In the genomic region with DNA sequence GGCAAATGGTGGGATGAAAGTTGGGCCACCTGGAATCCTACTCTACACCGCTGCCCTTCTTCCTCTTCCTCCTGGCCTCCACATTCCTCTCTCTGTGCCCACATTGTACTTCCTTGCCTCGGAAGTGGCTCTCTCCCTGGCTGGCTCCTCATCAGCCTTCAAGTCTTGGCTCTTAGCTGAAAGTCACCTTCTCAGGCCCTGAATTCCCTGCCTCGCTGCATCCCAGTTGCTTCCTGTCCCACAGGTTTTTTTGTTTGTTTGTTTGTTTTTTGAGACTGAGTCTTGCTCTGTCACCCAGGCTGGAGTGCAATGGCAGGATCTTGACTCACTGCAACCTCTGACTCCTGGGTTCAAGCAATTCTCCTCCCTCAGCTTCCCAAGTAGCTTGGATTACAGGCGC, we compare ENCODE assay signal across 31 cellular contexts. TPM values are rescaled to one million over a fixed set of nuclear protein-coding genes. Genes with fewer than 3 reads are reported as not detected.
A peak's percentile ranks its signal among the peaks of the same experiment; 100 is the strongest.
DNase-seq lines count a peak whose midpoint lies in the region; ATAC-seq and TF ChIP-seq lines count a peak whose summit lies in the region.
"Had no signal": no experiment of that assay in that cellular context is flagged by ENCODE, and none has a peak within 500 bp of the region (broad histone marks: within the 10 kb centered on the region; RNA-seq: fewer than 3 reads in every experiment).

No MANE protein-coding gene starts in this region.

- H3K4me3 ChIP-seq in PC-9 (no peak overlapping the region), OCI-LY7 (ENCODE audit: low read depth, low read length, poor library complexity, severe bottlenecking) (no peak overlapping the region)
- H3K4me3 ChIP-seq: GM12878, HAP-1, smooth muscle cell, thoracic aorta, uterus had no signal

- H3K4me3 Mint-ChIP-seq in activated CD4-positive, alpha-beta memory T cell treated with anti-CD3 and anti-CD28 coated beads, Interleukin-2, amount 10 ng/mL, durations not matched to agents 7 days and 5 days: no peak overlapping the region
- no peak overlapping the region for H3K4me3 Mint-ChIP-seq in activated CD4-positive, alpha-beta memory T cell treated with anti-CD3 and anti-CD28 coated beads for 36 hours
- H3K4me3 Mint-ChIP-seq in CD14-positive monocyte: no peak overlapping the region
- no peak overlapping the region for H3K4me3 Mint-ChIP-seq in naive thymus-derived CD8-positive, alpha-beta T cell
- H3K4me3 Mint-ChIP-seq: activated CD8-positive, alpha-beta memory T cell treated with anti-CD3 and anti-CD28 coated beads, Interleukin-2, amount 10 ng/mL, durations not matched to agents 7 days and 5 days; activated naive CD4-positive, alpha-beta T cell treated with anti-CD3 and anti-CD28 coated beads, Interleukin-2, amount 10 ng/mL, durations not matched to agents 7 days and 5 days; activated T-helper 1 cell treated with anti-CD3 and anti-CD28 coated beads, Interleukin-12 subunit alpha, Interleukin-12 subunit beta, Interleukin-2, Interleukin-4 antibody, amounts not matched to agents 30 ng/mL and 10 ng/mL and 1 ng/mL, durations not matched to agents 14 hours and 24 hours and 36 hours; memory B cell; stimulated activated naive CD8-positive, alpha-beta T cell treated with anti-CD3 and anti-CD28 coated beads, Interleukin-15, amount 100 ng/mL, for 72 hours had no signal

- BruUV-seq in PC-9 (replicated peaks; lab: Mats Ljungman, UMichigan): no TSS peak
- BruUV-seq in OCI-LY7 (replicated peaks; lab: Mats Ljungman, UMichigan): no TSS peak

- H4K20me1 ChIP-seq in PC-9 (ENCODE audit: insufficient read depth): peaks cover 12% of the 10 kb centered on the region
- no peaks in the 10 kb centered on the region for H4K20me1 ChIP-seq in OCI-LY7 (ENCODE audit: insufficient read depth, low read length)

- intact Hi-C loops in activated CD4-positive, alpha-beta memory T cell treated with anti-CD3 and anti-CD28 coated beads for 36 hours (cut with micrococcal nuclease): no loop called here
- intact Hi-C loops in CD14-positive monocyte (cut with micrococcal nuclease) (no loop called here), PC-9 (cut with micrococcal nuclease; ENCODE audit: unreplicated experiment) (no loop called here), OCI-LY7 (cut with micrococcal nuclease; ENCODE audit: unreplicated experiment) (no loop called here)

- no peaks in the 10 kb centered on the region for H3K9me3 ChIP-seq in PC-9 (ENCODE audit: insufficient read depth, low read depth)
- no peaks in the 10 kb centered on the region for H3K9me3 ChIP-seq in OCI-LY7 (ENCODE audit: low read length)
- H3K9me3 ChIP-seq: HAP-1, thoracic aorta, uterus had no signal

- H3K9me2 ChIP-seq in PC-9 (ENCODE audit: insufficient read depth) (no peaks in the 10 kb centered on the region), OCI-LY7 (ENCODE audit: insufficient read depth, low read length) (no peaks in the 10 kb centered on the region)

- no peaks in the 10 kb centered on the region for H3K27me3 Mint-ChIP-seq in activated CD4-positive, alpha-beta memory T cell treated with anti-CD3 and anti-CD28 coated beads, Interleukin-2, amount 10 ng/mL, durations not matched to agents 7 days and 5 days
- no peaks in the 10 kb centered on the region for H3K27me3 Mint-ChIP-seq in activated CD4-positive, alpha-beta memory T cell treated with anti-CD3 and anti-CD28 coated beads for 36 hours
- H3K27me3 Mint-ChIP-seq in CD14-positive monocyte (ENCODE audit: low read depth in 3 of 3): peaks cover 0 to 2% (median 1%) of the 10 kb centered on the region in 3 donors
- peaks cover 0 to 1% (median 0%) of the 10 kb centered on the region in 5 donors for H3K27me3 Mint-ChIP-seq in naive thymus-derived CD8-positive, alpha-beta T cell
- H3K27me3 Mint-ChIP-seq: activated CD8-positive, alpha-beta memory T cell treated with anti-CD3 and anti-CD28 coated beads, Interleukin-2, amount 10 ng/mL, durations not matched to agents 7 days and 5 days; memory B cell; stimulated activated naive CD8-positive, alpha-beta T cell treated with anti-CD3 and anti-CD28 coated beads, Interleukin-15, amount 100 ng/mL, for 72 hours had no signal

- no peaks in the 10 kb centered on the region for H3K27me3 ChIP-seq in PC-9 (ENCODE audit: insufficient read depth, low read depth)
- H3K27me3 ChIP-seq: uterus had no signal

- H2AFZ ChIP-seq in PC-9 (no peak overlapping the region), OCI-LY7 (ENCODE audit: low read length) (no peak overlapping the region)

- no peaks in the 10 kb centered on the region for H3K36me3 ChIP-seq in PC-9 (ENCODE audit: low read depth)
- peaks cover 29% of the 10 kb centered on the region; the same call in 1 of the 2 replicates for H3K36me3 ChIP-seq in OCI-LY7 (ENCODE audit: insufficient read depth, low read length)
- H3K36me3 ChIP-seq: uterus had no signal

- peak overlapping the region; percentile 59 for H3K27ac Mint-ChIP-seq in activated CD4-positive, alpha-beta memory T cell treated with anti-CD3 and anti-CD28 coated beads, Interleukin-2, amount 10 ng/mL, durations not matched to agents 7 days and 5 days
- H3K27ac Mint-ChIP-seq in activated CD4-positive, alpha-beta memory T cell treated with anti-CD3 and anti-CD28 coated beads for 36 hours: no peak overlapping the region
- peak overlapping the region in 5 of 7 donors; percentile 37 to 79 (median 70) for H3K27ac Mint-ChIP-seq in CD14-positive monocyte
- H3K27ac Mint-ChIP-seq in naive thymus-derived CD8-positive, alpha-beta T cell: peak overlapping the region in 7 of 10 donors; percentile 16 to 76 (median 58)
- H3K27ac Mint-ChIP-seq: activated CD8-positive, alpha-beta memory T cell treated with anti-CD3 and anti-CD28 coated beads, Interleukin-2, amount 10 ng/mL, durations not matched to agents 7 days and 5 days; activated naive CD4-positive, alpha-beta T cell treated with anti-CD3 and anti-CD28 coated beads, Interleukin-2, amount 10 ng/mL, durations not matched to agents 7 days and 5 days; activated T-helper 1 cell treated with anti-CD3 and anti-CD28 coated beads, Interleukin-12 subunit alpha, Interleukin-12 subunit beta, Interleukin-2, Interleukin-4 antibody, amounts not matched to agents 30 ng/mL and 10 ng/mL and 1 ng/mL, durations not matched to agents 14 hours and 24 hours and 36 hours; memory B cell had no signal

- H3K79me2 ChIP-seq in PC-9 (ENCODE audit: low read depth) (peaks cover 23% of the 10 kb centered on the region), OCI-LY7 (ENCODE audit: insufficient read depth, low read depth, low read length) (peaks cover 20% of the 10 kb centered on the region)

- H3K4me1 ChIP-seq in PC-9 (replicated peaks; ENCODE audit: insufficient read depth) (peaks cover 32% of the 10 kb centered on the region), OCI-LY7 (ENCODE audit: insufficient read depth, low read length, poor library complexity, severe bottlenecking) (peaks cover 18% of the 10 kb centered on the region)
- H3K4me1 ChIP-seq: uterus had no signal

- TF ChIP-seq CTCF in CD14-positive monocyte (IDR thresholded peaks at IDR 0.05) (no peak), PC-9 (conservative IDR thresholded peaks at IDR 0.05) (no peak), OCI-LY7 (conservative IDR thresholded peaks at IDR 0.05; ENCODE audit: low read length) (no peak)

- POLR2A ChIA-PET in activated CD4-positive, alpha-beta memory T cell treated with anti-CD3 and anti-CD28 coated beads, Interleukin-2, amount 10 ng/mL, durations not matched to agents 7 days and 5 days (lab: Charles Lee): interaction anchor here (1.3 kb wide), 1 partner anchor 11 kb away, joined by 4 read pairs; no protein-coding TSS in a partner anchor
- POLR2A ChIA-PET in activated CD4-positive, alpha-beta memory T cell treated with anti-CD3 and anti-CD28 coated beads for 36 hours (lab: Charles Lee): no interaction called here
- POLR2A ChIA-PET in PC-9 (lab: Charles Lee; ENCODE audit: unreplicated experiment): no interaction called here
- POLR2A ChIA-PET in naive thymus-derived CD8-positive, alpha-beta T cell (lab: Charles Lee): no interaction called here
- POLR2A ChIA-PET in OCI-LY7 (lab: Charles Lee): no interaction called here

- H3K9me3 Mint-ChIP-seq in activated CD4-positive, alpha-beta memory T cell treated with anti-CD3 and anti-CD28 coated beads, Interleukin-2, amount 10 ng/mL, durations not matched to agents 7 days and 5 days: no peaks in the 10 kb centered on the region
- no peaks in the 10 kb centered on the region for H3K9me3 Mint-ChIP-seq in activated CD4-positive, alpha-beta memory T cell treated with anti-CD3 and anti-CD28 coated beads for 36 hours
- no peaks in the 10 kb centered on the region for H3K9me3 Mint-ChIP-seq in CD14-positive monocyte
- no peaks in the 10 kb centered on the region for H3K9me3 Mint-ChIP-seq in naive thymus-derived CD8-positive, alpha-beta T cell
- H3K9me3 Mint-ChIP-seq: activated naive CD4-positive, alpha-beta T cell treated with anti-CD3 and anti-CD28 coated beads, Interleukin-2, amount 10 ng/mL, durations not matched to agents 7 days and 5 days; activated T-helper 1 cell treated with anti-CD3 and anti-CD28 coated beads, Interleukin-12 subunit alpha, Interleukin-12 subunit beta, Interleukin-2, Interleukin-4 antibody, amounts not matched to agents 30 ng/mL and 10 ng/mL and 1 ng/mL, durations not matched to agents 14 hours and 24 hours and 36 hours; memory B cell; stimulated activated naive CD8-positive, alpha-beta T cell treated with anti-CD3 and anti-CD28 coated beads, Interleukin-15, amount 100 ng/mL, for 72 hours had no signal

- peak overlapping the region; percentile 29; the same call in 1 of the 2 replicates for H3K27ac ChIP-seq in PC-9
- no peak overlapping the region for H3K27ac ChIP-seq in OCI-LY7 (ENCODE audit: low read depth, low read length, poor library complexity, severe bottlenecking)
- H3K27ac ChIP-seq: thoracic aorta, uterus had no signal

- DNase-seq in activated CD4-positive, alpha-beta memory T cell treated with anti-CD3 and anti-CD28 coated beads, Interleukin-2, amount 10 ng/mL, durations not matched to agents 7 days and 5 days: no peak
- DNase-seq in activated CD4-positive, alpha-beta memory T cell treated with anti-CD3 and anti-CD28 coated beads for 36 hours: no peak
- no peak for DNase-seq in CD14-positive monocyte (ENCODE audit: low spot score)
- peak in 1 of 2 experiments; percentile 61 for DNase-seq in PC-9
- no peak for DNase-seq in naive thymus-derived CD8-positive, alpha-beta T cell
- no peak for DNase-seq in amygdala (lab: John Stamatoyannopoulos, UW)
- DNase-seq in OCI-LY7 (ENCODE audit: low spot score): no peak
- DNase-seq: activated CD8-positive, alpha-beta memory T cell treated with anti-CD3 and anti-CD28 coated beads, Interleukin-2, amount 10 ng/mL, durations not matched to agents 7 days and 5 days; activated naive CD4-positive, alpha-beta T cell treated with anti-CD3 and anti-CD28 coated beads, Interleukin-2, amount 10 ng/mL, durations not matched to agents 7 days and 5 days; AML-193; glutamatergic neuron; Kasumi-1; NCI-H1417 treated with DMSO at 0.1 percent for 48 hours; NCI-H2029 treated with DMSO at 0.1 percent for 48 hours; NCI-H526 treated with DMSO at 0.1 percent for 48 hours; NK-92 treated with Interleukin-12 subunit alpha and Interleukin-12 subunit beta, amount 100 ng/mL, for 24 hours; PC-3; right cardiac atrium; Right ventricle myocardium superior; stimulated activated naive CD8-positive, alpha-beta T cell treated with anti-CD3 and anti-CD28 coated beads, Interleukin-15, amount 100 ng/mL, for 72 hours; uterus had no signal

- peaks cover 27% of the 10 kb centered on the region for H3K36me3 Mint-ChIP-seq in activated CD4-positive, alpha-beta memory T cell treated with anti-CD3 and anti-CD28 coated beads, Interleukin-2, amount 10 ng/mL, durations not matched to agents 7 days and 5 days (ENCODE audit: low read depth)
- peaks cover 8% of the 10 kb centered on the region for H3K36me3 Mint-ChIP-seq in activated CD4-positive, alpha-beta memory T cell treated with anti-CD3 and anti-CD28 coated beads for 36 hours
- H3K36me3 Mint-ChIP-seq in CD14-positive monocyte: peaks cover 36 to 56% of the 10 kb centered on the region in 2 donors
- peaks cover 0 to 22% (median 2%) of the 10 kb centered on the region in 3 donors for H3K36me3 Mint-ChIP-seq in naive thymus-derived CD8-positive, alpha-beta T cell

- CTCF ChIA-PET in activated CD4-positive, alpha-beta memory T cell treated with anti-CD3 and anti-CD28 coated beads, Interleukin-2, amount 10 ng/mL, durations not matched to agents 7 days and 5 days (lab: Charles Lee): no interaction called here
- CTCF ChIA-PET in activated CD4-positive, alpha-beta memory T cell treated with anti-CD3 and anti-CD28 coated beads for 36 hours (lab: Charles Lee): interaction anchor here (1.3 to 4.6 kb wide), 2 partner anchors 44 to 50 kb away, joined by 3 to 22 read pairs; no protein-coding TSS in a partner anchor
- CTCF ChIA-PET in PC-9 (lab: Charles Lee): no interaction called here
- CTCF ChIA-PET in OCI-LY7 (lab: Charles Lee; ENCODE audit: unreplicated experiment): interaction anchor here (0.6 kb wide), 1 partner anchor 343 kb away, joined by 3 read pairs; no protein-coding TSS in a partner anchor

- peaks cover 22% of the 10 kb centered on the region; the same call in 1 of the 2 replicates for H3F3A ChIP-seq in PC-9 (ENCODE audit: insufficient read depth, low read depth)

- H3K4me2 ChIP-seq in PC-9: peak overlapping the region; percentile 17; the same call in 1 of the 2 replicates
- H3K4me2 ChIP-seq in OCI-LY7 (ENCODE audit: low read length): no peak overlapping the region
- H3K4me2 ChIP-seq: smooth muscle cell had no signal

- H3K4me1 Mint-ChIP-seq in activated CD4-positive, alpha-beta memory T cell treated with anti-CD3 and anti-CD28 coated beads, Interleukin-2, amount 10 ng/mL, durations not matched to agents 7 days and 5 days: peaks cover 24% of the 10 kb centered on the region
- H3K4me1 Mint-ChIP-seq in activated CD4-positive, alpha-beta memory T cell treated with anti-CD3 and anti-CD28 coated beads for 36 hours (ENCODE audit: low read depth): peaks cover 14% of the 10 kb centered on the region
- H3K4me1 Mint-ChIP-seq in CD14-positive monocyte: peaks cover 20% of the 10 kb centered on the region
- peaks cover 6 to 22% (median 15%) of the 10 kb centered on the region in 4 donors for H3K4me1 Mint-ChIP-seq in naive thymus-derived CD8-positive, alpha-beta T cell

- no peak for ATAC-seq in naive thymus-derived CD8-positive, alpha-beta T cell
- no peak for ATAC-seq in GM18520 (IDR thresholded peaks at IDR 0.05; ENCODE audit: unreplicated experiment)
- ATAC-seq: activated CD8-positive, alpha-beta memory T cell treated with anti-CD3 and anti-CD28 coated beads, Interleukin-2, amount 10 ng/mL, durations not matched to agents 7 days and 5 days; esophagus mucosa; GM12878; HepG2; left lobe of liver; PC-3; right cardiac atrium; stimulated activated naive CD8-positive, alpha-beta T cell treated with anti-CD3 and anti-CD28 coated beads, Interleukin-15, amount 100 ng/mL, for 72 hours had no signal

RNA-seq across cellular contexts. Expression of gene PAM16, which starts 2.6 kb away (rescaled TPM):
- 10 to 100 TPM; 29.7 to 33.9 TPM for total RNA-seq in activated CD4-positive, alpha-beta memory T cell treated with anti-CD3 and anti-CD28 coated beads, Interleukin-2, amount 10 ng/mL, durations not matched to agents 7 days and 5 days
- total RNA-seq in activated CD4-positive, alpha-beta memory T cell treated with anti-CD3 and anti-CD28 coated beads for 36 hours: 10 to 100 TPM; 52.8 to 63.4 TPM
- 10 to 100 TPM; 34.3 to 37.6 TPM for polyA plus RNA-seq in CD14-positive monocyte
- total RNA-seq in PC-9 (2021) (95.9 and 110 TPM in 2 replicates), OCI-LY7 (2022) (77.4 and 82.4 TPM in 2 replicates)
- 10 to 100 TPM; 40.9 to 46.1 TPM for total RNA-seq in naive thymus-derived CD8-positive, alpha-beta T cell
- polyA plus RNA-seq in naive thymus-derived CD8-positive, alpha-beta T cell: 10 to 100 TPM; 33.6 to 44.4 (median 39.3) TPM
- total RNA-seq in OCI-LY7 (2014; rRNA removed; shearing (Covaris generic)): 80.6 and 92.1 TPM in 2 replicates

RNA-seq across cellular contexts. Expression of gene VASN, which starts 18.0 kb away (rescaled TPM):
- under 1 TPM in 1 of 2 experiments, not detected in 1; 0.08 TPM for total RNA-seq in activated CD4-positive, alpha-beta memory T cell treated with anti-CD3 and anti-CD28 coated beads, Interleukin-2, amount 10 ng/mL, durations not matched to agents 7 days and 5 days
- under 1 TPM in 1 of 2 experiments, not detected in 1; 0.07 TPM for total RNA-seq in activated CD4-positive, alpha-beta memory T cell treated with anti-CD3 and anti-CD28 coated beads for 36 hours
- polyA plus RNA-seq in CD14-positive monocyte: not detected
- total RNA-seq in PC-9 (2021) (45.3 and 49.8 TPM in 2 replicates), OCI-LY7 (2022) (not detected in 2 replicates)
- total RNA-seq in naive thymus-derived CD8-positive, alpha-beta T cell: under 1 TPM; 0.30 to 0.34 TPM
- under 1 TPM in 1 of 3 donors, not detected in 2; 0.12 TPM for polyA plus RNA-seq in naive thymus-derived CD8-positive, alpha-beta T cell
- total RNA-seq in OCI-LY7 (2014; rRNA removed; shearing (Covaris generic)): not detected in 2 replicates
- total RNA-seq: activated CD8-positive, alpha-beta memory T cell treated with anti-CD3 and anti-CD28 coated beads, Interleukin-2, amount 10 ng/mL, durations not matched to agents 7 days and 5 days had no signal

RNA-seq across cellular contexts. Expression of gene GLIS2, which starts 37.8 kb away (rescaled TPM):
- total RNA-seq in activated CD4-positive, alpha-beta memory T cell treated with anti-CD3 and anti-CD28 coated beads, Interleukin-2, amount 10 ng/mL, durations not matched to agents 7 days and 5 days: under 1 TPM; 0.40 to 0.45 TPM
- under 1 TPM; 0.52 to 0.68 TPM for total RNA-seq in activated CD4-positive, alpha-beta memory T cell treated with anti-CD3 and anti-CD28 coated beads for 36 hours
- not detected for polyA plus RNA-seq in CD14-positive monocyte
- total RNA-seq in PC-9 (2021): 44.2 and 48.3 TPM in 2 replicates
- under 1 TPM in 1 of 2 experiments, not detected in 1; 0.10 TPM for total RNA-seq in naive thymus-derived CD8-positive, alpha-beta T cell
- polyA plus RNA-seq in naive thymus-derived CD8-positive, alpha-beta T cell: not detected
- not detected in 2 replicates for total RNA-seq in OCI-LY7 (2014; rRNA removed; shearing (Covaris generic))
- 0.08 TPM in 1 of 2 replicates, not detected in the other for total RNA-seq in OCI-LY7 (2022)

Comparison
In these comparisons a context has a peak if more than half of its experiments do, and no peak if none do; other contexts are left out.
1. CTCF ChIA-PET loops: an anchor here in activated CD4-positive, alpha-beta memory T cell treated with anti-CD3 and anti-CD28 coated beads for 36 hours (1.3 to 4.6 kb wide) and OCI-LY7 (0.6 kb wide); none called in activated CD4-positive, alpha-beta memory T cell treated with anti-CD3 and anti-CD28 coated beads, Interleukin-2, amount 10 ng/mL, durations not matched to agents 7 days and 5 days and PC-9.
2. RNA of gene VASN, which starts 18.0 kb away (total RNA-seq): 45.3 to 49.8 TPM in PC-9; 0.30 to 0.34 TPM in naive thymus-derived CD8-positive, alpha-beta T cell, 0.08 TPM in activated CD4-positive, alpha-beta memory T cell treated with anti-CD3 and anti-CD28 coated beads, Interleukin-2, amount 10 ng/mL, durations not matched to agents 7 days and 5 days, 0.07 TPM in activated CD4-positive, alpha-beta memory T cell treated with anti-CD3 and anti-CD28 coated beads for 36 hours and not detected in OCI-LY7; every median in the first group is over 10 times any median in the second.
3. RNA of gene GLIS2, which starts 37.8 kb away (total RNA-seq): 44.2 to 48.3 TPM in PC-9; 0.52 to 0.68 TPM in activated CD4-positive, alpha-beta memory T cell treated with anti-CD3 and anti-CD28 coated beads for 36 hours, 0.40 to 0.45 TPM in activated CD4-positive, alpha-beta memory T cell treated with anti-CD3 and anti-CD28 coated beads, Interleukin-2, amount 10 ng/mL, durations not matched to agents 7 days and 5 days, 0.10 TPM in naive thymus-derived CD8-positive, alpha-beta T cell and 0.08 TPM in OCI-LY7; every median in the first group is over 10 times any median in the second.